ENCODE assay signal across 13 cellular contexts in the genomic region with DNA sequence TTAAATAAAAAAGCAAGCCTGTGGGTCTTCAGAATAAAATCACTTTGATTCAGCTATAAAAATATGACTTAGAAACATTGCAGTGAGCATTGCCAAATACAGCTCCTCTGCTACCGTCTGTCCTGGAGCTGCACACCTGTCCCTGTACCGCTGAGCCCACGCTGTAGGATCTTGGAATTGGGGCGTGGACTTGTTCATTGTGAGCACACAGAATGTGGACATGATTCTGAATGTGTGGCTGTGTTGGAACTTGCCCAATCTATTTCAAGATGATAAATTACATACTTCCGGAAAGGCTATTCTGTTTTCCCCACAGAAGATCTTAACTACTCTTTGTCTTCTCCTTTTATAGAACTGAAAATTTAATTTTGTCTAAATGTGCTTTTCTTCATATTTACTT.
DNase-seq lines count a peak whose midpoint lies in the region; ATAC-seq and TF ChIP-seq lines count a peak whose summit lies in the region.
"Had no signal": no experiment of that assay in that cellular context is flagged by ENCODE, and none has a peak within 500 bp of the region (broad histone marks: within the 10 kb centered on the region; RNA-seq: fewer than 3 reads in every experiment).

No MANE protein-coding gene starts in this region.

- peaks cover 37% of the 10 kb centered on the region for H3K4me1 Mint-ChIP-seq in nephron

- no peak for TF ChIP-seq POLR2A in body of pancreas (IDR thresholded peaks at IDR 0.05)

- H3K4me3 Mint-ChIP-seq in nephron: no peak overlapping the region
- H3K4me3 Mint-ChIP-seq: activated B cell treated with CpG ODN at 0.5 μM for 24 hours; CD4-positive, alpha-beta T cell had no signal

- H3K4me3 ChIP-seq in body of pancreas: no peak overlapping the region
- no peak overlapping the region for H3K4me3 ChIP-seq in lower lobe of right lung
- H3K4me3 ChIP-seq: HAP-1, lung, SJSA1 had no signal

- TF ChIP-seq CTCF in body of pancreas (IDR thresholded peaks at IDR 0.05) (no peak), nephron (IDR thresholded peaks at IDR 0.05; ENCODE audit: unreplicated experiment in 3 of 3) (no peak), lower lobe of right lung (IDR thresholded peaks at IDR 0.05) (no peak)

- H3K36me3 ChIP-seq in body of pancreas (replicated peaks in 1 of 2; ENCODE audit: insufficient read depth in 1 of 2, low read depth in 2 of 2) (no peaks in the 10 kb centered on the region), lower lobe of right lung (no peaks in the 10 kb centered on the region)
- H3K36me3 ChIP-seq: HAP-1, SJSA1 had no signal

- DNase-seq in NCI-H1105 (lab: John Stamatoyannopoulos, UW): peak; percentile 28
- peak; percentile 65 to 88 for DNase-seq in NOMO-1 (lab: John Stamatoyannopoulos, UW; ENCODE audit: unreplicated experiment in 2 of 2)
- DNase-seq in body of pancreas: peak in 3 of 4 donors; percentile 21 to 42 (median 37)
- DNase-seq in NCI-H446 (lab: John Stamatoyannopoulos, UW): no peak
- DNase-seq in lower lobe of right lung: no peak
- DNase-seq: activated B cell treated with CpG ODN at 0.5 μM for 24 hours; CD4-positive, alpha-beta T cell; NCI-H82 had no signal

- H3K27me3 ChIP-seq in body of pancreas (no peaks in the 10 kb centered on the region), lower lobe of right lung (ENCODE audit: low read depth) (no peaks in the 10 kb centered on the region)

- intact Hi-C loops in body of pancreas (cut with DNase I): no loop called here
- intact Hi-C loops in lower lobe of right lung (cut with DNase I): no loop called here

- H3K27ac ChIP-seq in body of pancreas (no peak overlapping the region), lower lobe of right lung (no peak overlapping the region)
- H3K27ac ChIP-seq: SJSA1 had no signal

- ATAC-seq in body of pancreas (no peak), HG02678 (IDR thresholded peaks at IDR 0.05; ENCODE audit: unreplicated experiment) (no peak), lower lobe of right lung (no peak)

- H3K9me3 ChIP-seq in body of pancreas: no peaks in the 10 kb centered on the region
- no peaks in the 10 kb centered on the region for H3K9me3 ChIP-seq in lower lobe of right lung
- H3K9me3 ChIP-seq: HAP-1, SJSA1 had no signal

- H3K27ac Mint-ChIP-seq in nephron: peak overlapping the region; percentile 13 to 72 (median 55)
- H3K27ac Mint-ChIP-seq: activated B cell treated with CpG ODN at 0.5 μM for 24 hours; CD4-positive, alpha-beta T cell had no signal

- H3K9me3 Mint-ChIP-seq in nephron: peaks cover 4% of the 10 kb centered on the region
- H3K9me3 Mint-ChIP-seq: activated B cell treated with CpG ODN at 0.5 μM for 24 hours had no signal

- H3K36me3 Mint-ChIP-seq in nephron (ENCODE audit: low read depth): peaks cover 3% of the 10 kb centered on the region

- 0 to 4% methylated on average over 5 of the region's 5 CpGs for WGBS in body of pancreas, 2 donors

- H3K27me3 Mint-ChIP-seq in nephron (ENCODE audit: low read depth): no peaks in the 10 kb centered on the region
- H3K27me3 Mint-ChIP-seq: activated B cell treated with CpG ODN at 0.5 μM for 24 hours; CD4-positive, alpha-beta T cell had no signal

- peaks cover 57% of the 10 kb centered on the region for H3K4me1 ChIP-seq in body of pancreas
- H3K4me1 ChIP-seq in lower lobe of right lung: peaks cover 8% of the 10 kb centered on the region

Comparison
In these comparisons a context has a peak if more than half of its experiments do, and no peak if none do; other contexts are left out.
1. DNase-seq: peak in NCI-H1105 (single experiment), NOMO-1 (2 of 2) and body of pancreas (3 of 4); none in NCI-H446 (0 of 2) and lower lobe of right lung (single experiment).